Comparison of ENCODE assay signal across 35 cellular contexts in the genomic region with DNA sequence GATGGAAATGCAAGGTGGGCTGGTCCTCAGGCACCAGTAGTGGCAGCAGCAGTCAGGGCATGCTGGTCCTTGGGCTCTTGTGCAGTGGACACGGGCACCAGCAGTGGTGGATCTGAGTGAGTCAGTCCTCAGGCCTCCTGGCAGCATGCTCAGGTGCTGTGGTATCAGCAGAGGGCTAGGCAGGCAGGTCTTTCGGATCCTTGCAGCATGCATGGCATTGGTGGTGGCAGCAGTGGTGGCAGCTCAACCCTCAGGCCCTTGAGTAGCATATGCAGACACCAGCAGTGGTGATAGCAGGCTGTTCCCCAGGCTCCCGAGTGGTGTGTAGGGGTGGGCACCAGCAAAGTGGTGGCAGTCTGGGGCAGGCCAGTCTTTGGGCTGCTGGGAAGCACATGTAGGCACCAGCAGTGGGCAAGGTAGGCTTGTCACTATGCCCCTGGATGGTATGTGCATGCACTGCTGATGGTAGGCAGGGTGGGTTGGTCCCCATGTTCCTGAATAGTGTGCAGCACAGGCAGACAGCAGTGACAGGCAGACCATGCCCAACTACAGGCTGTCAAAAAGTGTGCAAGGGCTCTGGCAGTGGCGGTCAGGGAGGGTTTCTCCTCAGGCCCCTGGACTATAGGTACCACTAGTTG.
"Had no signal": no experiment of that assay in that cellular context is flagged by ENCODE, and none has a peak within 500 bp of the region (broad histone marks: within the 10 kb centered on the region; RNA-seq: fewer than 3 reads in every experiment).

No MANE protein-coding gene starts in this region.

- H3K4me1 Mint-ChIP-seq: activated CD4-positive, alpha-beta T cell treated with anti-CD3 and anti-CD28 coated beads, Interleukin-2, amount 10 ng/mL, durations not matched to agents 24 days and 14 days; activated naive CD4-positive, alpha-beta T cell treated with anti-CD3 and anti-CD28 coated beads, Interleukin-2, amount 50 U/mL, for 24 hours; activated naive CD8-positive, alpha-beta T cell treated with anti-CD3 and anti-CD28 coated beads, Interleukin-2, amount 10 ng/mL, durations not matched to agents 7 days and 5 days; activated T-helper 17 cell treated with anti-CD3 and anti-CD28 coated beads, Interleukin-2, amount 50 U/mL, for 72 hours had no signal

- H3K4me3 Mint-ChIP-seq: activated CD4-positive, alpha-beta T cell treated with anti-CD3 and anti-CD28 coated beads, Interleukin-2, amount 10 ng/mL, durations not matched to agents 24 days and 14 days; activated CD8-positive, alpha-beta T cell treated with anti-CD3 and anti-CD28 coated beads for 36 hours; activated naive CD4-positive, alpha-beta T cell treated with anti-CD3 and anti-CD28 coated beads, Interleukin-2, amount 50 U/mL, for 24 hours; activated naive CD8-positive, alpha-beta T cell treated with anti-CD3 and anti-CD28 coated beads, Interleukin-2, amount 10 ng/mL, durations not matched to agents 7 days and 5 days; activated T-cell treated with anti-CD3 and anti-CD28 coated beads, Interleukin-2, amount 50 U/mL, for 72 hours; activated T-helper 17 cell treated with anti-CD3 and anti-CD28 coated beads, Interleukin-2, amount 50 U/mL, for 72 hours had no signal

- ATAC-seq: activated CD8-positive, alpha-beta T cell treated with anti-CD3 and anti-CD28 coated beads for 36 hours; activated T-cell treated with anti-CD3 and anti-CD28 coated beads, Interleukin-2, amount 50 U/mL, for 72 hours; activated T-helper 17 cell treated with anti-CD3 and anti-CD28 coated beads, Interleukin-2, amount 50 U/mL, for 72 hours; body of pancreas; PC-3 had no signal

- H3K36me3 Mint-ChIP-seq: activated naive CD4-positive, alpha-beta T cell treated with anti-CD3 and anti-CD28 coated beads, Interleukin-2, amount 50 U/mL, for 24 hours; activated naive CD8-positive, alpha-beta T cell treated with anti-CD3 and anti-CD28 coated beads, Interleukin-2, amount 10 ng/mL, durations not matched to agents 7 days and 5 days had no signal

- H3K27ac Mint-ChIP-seq: activated CD4-positive, alpha-beta T cell treated with anti-CD3 and anti-CD28 coated beads, Interleukin-2, amount 10 ng/mL, durations not matched to agents 24 days and 14 days; activated CD8-positive, alpha-beta T cell treated with anti-CD3 and anti-CD28 coated beads for 36 hours; activated naive CD4-positive, alpha-beta T cell treated with anti-CD3 and anti-CD28 coated beads, Interleukin-2, amount 50 U/mL, for 24 hours; activated naive CD8-positive, alpha-beta T cell treated with anti-CD3 and anti-CD28 coated beads, Interleukin-2, amount 10 ng/mL, durations not matched to agents 7 days and 5 days; activated T-cell treated with anti-CD3 and anti-CD28 coated beads, Interleukin-2, amount 50 U/mL, for 72 hours; activated T-helper 17 cell treated with anti-CD3 and anti-CD28 coated beads, Interleukin-2, amount 50 U/mL, for 72 hours had no signal

- H3K27me3 Mint-ChIP-seq: activated CD4-positive, alpha-beta T cell treated with anti-CD3 and anti-CD28 coated beads, Interleukin-2, amount 10 ng/mL, durations not matched to agents 24 days and 14 days; activated CD8-positive, alpha-beta T cell treated with anti-CD3 and anti-CD28 coated beads for 36 hours; activated naive CD4-positive, alpha-beta T cell treated with anti-CD3 and anti-CD28 coated beads, Interleukin-2, amount 50 U/mL, for 24 hours; activated naive CD8-positive, alpha-beta T cell treated with anti-CD3 and anti-CD28 coated beads, Interleukin-2, amount 10 ng/mL, durations not matched to agents 7 days and 5 days; activated T-helper 17 cell treated with anti-CD3 and anti-CD28 coated beads, Interleukin-2, amount 50 U/mL, for 72 hours had no signal

- H3K27ac ChIP-seq: body of pancreas, breast epithelium, Peyer's patch, WERI-Rb-1 had no signal

- H3K4me3 ChIP-seq: body of pancreas, breast epithelium, Peyer's patch had no signal

- DNase-seq: activated CD4-positive, alpha-beta T cell treated with anti-CD3 and anti-CD28 coated beads for 1 hour; activated CD4-positive, alpha-beta T cell treated with anti-CD3 and anti-CD28 coated beads, Interleukin-2, amount 10 ng/mL, durations not matched to agents 24 days and 14 days; activated CD4-positive, alpha-beta T cell treated with anti-CD3 and anti-CD28 coated beads, Interleukin-2, amount 50 U/mL, for 4 hours; activated CD4-positive, CD25-positive, alpha-beta regulatory T cell; activated CD8-positive, alpha-beta T cell treated with anti-CD3 and anti-CD28 coated beads for 36 hours; activated gamma-delta T cell; activated naive CD4-positive, alpha-beta T cell treated with Interleukin-2 at 50 U/mL for 16 hours; activated naive CD8-positive, alpha-beta T cell treated with anti-CD3 and anti-CD28 coated beads, Interleukin-2, amount 10 ng/mL, durations not matched to agents 7 days and 5 days; activated T-cell treated with anti-CD3 and anti-CD28 coated beads, Interleukin-2, amount 50 U/mL, for 1 hour; activated T-cell treated with anti-CD3 and anti-CD28 coated beads, Interleukin-2, amount 50 U/mL, for 72 hours; amygdala; body of pancreas; NCI-H1092 treated with DMSO at 0.1 percent for 48 hours; NCI-H1417; NCI-H146; NCI-H187; NCI-H2029 treated with DMSO at 0.1 percent for 48 hours; NCI-H2107; NCI-H2171; NCI-H510A; NCI-H526; NCI-H748 treated with DMSO at 0.1 percent for 48 hours; NK-92 treated with Interleukin-12 subunit alpha and Interleukin-12 subunit beta, amount 100 ng/mL, for 24 hours; PC-3; Peyer's patch; RPMI8226; SW 1271; T-helper 1 cell; T-helper 2 cell; T-helper 9 cell; WERI-Rb-1 had no signal

- FAIRE-seq: astrocyte had no signal

- H3K27me3 ChIP-seq: body of pancreas, breast epithelium, Peyer's patch had no signal

- H3K9me3 Mint-ChIP-seq: activated CD4-positive, alpha-beta T cell treated with anti-CD3 and anti-CD28 coated beads, Interleukin-2, amount 10 ng/mL, durations not matched to agents 24 days and 14 days had no signal

- H3K9me3 ChIP-seq: body of pancreas, breast epithelium, Peyer's patch had no signal

- H3K36me3 ChIP-seq: breast epithelium, Peyer's patch, WERI-Rb-1 had no signal

- H3K4me1 ChIP-seq: body of pancreas, breast epithelium, Peyer's patch had no signal
